8 cellular contexts compared by ENCODE assay signal in the genomic region with DNA sequence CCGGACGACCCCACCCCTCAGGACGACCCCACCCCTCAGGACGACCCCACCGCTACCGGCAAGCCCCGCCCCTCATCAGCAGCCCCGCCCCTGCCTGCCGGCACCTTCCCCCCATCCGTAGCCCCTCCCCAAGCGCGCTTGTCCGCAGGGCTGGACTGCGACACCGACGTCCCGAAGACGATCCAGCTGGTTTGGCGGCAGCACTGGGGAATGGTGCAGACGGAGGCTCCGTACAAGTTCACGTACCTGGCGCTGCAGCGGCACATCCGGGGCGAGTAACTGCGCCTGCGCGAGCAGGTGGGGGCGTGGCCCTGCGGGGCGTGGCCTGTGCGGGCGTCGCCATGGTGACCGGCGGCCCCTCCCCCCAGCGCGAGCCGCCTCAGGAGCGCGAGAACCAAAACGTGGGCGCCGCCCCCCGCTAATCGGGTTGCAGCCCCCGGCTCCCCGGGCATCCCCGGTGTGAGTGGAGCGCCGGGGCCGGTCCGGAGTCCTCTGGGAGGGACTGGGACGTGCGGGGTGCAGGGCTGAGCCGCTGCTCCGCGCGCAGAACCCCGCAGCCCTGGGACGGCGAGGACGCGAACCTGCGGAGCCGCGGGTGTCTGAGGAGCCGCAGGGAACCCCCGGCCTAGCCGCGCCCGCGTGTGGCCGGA. TPM values are rescaled to one million over a fixed set of nuclear protein-coding genes. Genes with fewer than 3 reads are reported as not detected.
A peak's percentile ranks its signal among the peaks of the same experiment; 100 is the strongest.
DNase-seq lines count a peak whose midpoint lies in the region; ATAC-seq and TF ChIP-seq lines count a peak whose summit lies in the region.

No MANE protein-coding gene starts in this region.

- no peak overlapping the region for H3K27ac ChIP-seq in DOHH2 (ENCODE audit: low read depth, low read length)

- intact Hi-C loops in left colon (cut with DNase I, micrococcal nuclease): loop anchor here (5.0 to 10.0 kb wide), 2 partner anchors 84 to 87 kb away; partner anchors contain the start of gene PERM1 (in 2 of the 2)

- no peaks in the 10 kb centered on the region for H3K9me3 ChIP-seq in DOHH2 (ENCODE audit: control insufficient read depth, insufficient read depth, low read length)

- no peak for TF ChIP-seq CTCF in DOHH2 (IDR thresholded peaks at IDR 0.05; ENCODE audit: low read depth, low read length, poor library complexity, severe bottlenecking)

- H3K27ac Mint-ChIP-seq in central memory CD8-positive, alpha-beta T cell (ENCODE audit: low read depth): no peak overlapping the region

- H3K9me3 Mint-ChIP-seq in central memory CD8-positive, alpha-beta T cell: no peaks in the 10 kb centered on the region

- H3K27me3 ChIP-seq in DOHH2 (ENCODE audit: control insufficient read depth, low read length) (peaks cover 17% of the 10 kb centered on the region), H7 (ENCODE audit: control insufficient read depth, insufficient read depth, low read length) (peaks cover 25% of the 10 kb centered on the region)

- H3K4me1 ChIP-seq in DOHH2 (ENCODE audit: control insufficient read depth, low read length): peaks cover 33% of the 10 kb centered on the region

- peak; percentile 47 for ATAC-seq in central memory CD8-positive, alpha-beta T cell (replicated peaks; ENCODE audit: extremely low read depth, poor library complexity, severe bottlenecking)
- ATAC-seq in left colon: peak; percentile 52

- H3K4me2 ChIP-seq in DOHH2 (ENCODE audit: low read length): peak overlapping the region; percentile 84

- peak overlapping the region; percentile 57 for H3K4me3 Mint-ChIP-seq in central memory CD8-positive, alpha-beta T cell

- no peaks in the 10 kb centered on the region for H3K79me2 ChIP-seq in DOHH2 (ENCODE audit: control insufficient read depth, low read length)

- no peaks in the 10 kb centered on the region for H3K27me3 Mint-ChIP-seq in central memory CD8-positive, alpha-beta T cell

- H4K20me1 ChIP-seq in DOHH2 (ENCODE audit: control insufficient read depth, insufficient read depth, low read depth, low read length): peaks cover 3% of the 10 kb centered on the region; the same call in 1 of the 2 replicates

- DNase-seq in H7 (peak; percentile 100), NCI-H2171 treated with DMSO at 0.1 percent for 48 hours (lab: John Stamatoyannopoulos, UW) (peak; percentile 87), left colon (peak; percentile 84 to 92), NCI-H2107 treated with DMSO at 0.1 percent for 48 hours (lab: John Stamatoyannopoulos, UW; ENCODE audit: unreplicated experiment) (no peak)
- DNase-seq in activated CD4-positive, CD25-positive, alpha-beta regulatory T cell treated with anti-CD3 and anti-CD28 coated beads, Interleukin-2, amount 50 U/mL, for 72 hours: peak; percentile 96
- peak; percentile 86 to 94 for DNase-seq in central memory CD8-positive, alpha-beta T cell (ENCODE audit: low spot score in 2 of 2)
- peak; percentile 90 for DNase-seq in stimulated activated CD4-positive, alpha-beta T cell treated with anti-CD3 and anti-CD28 coated beads, Interleukin-2, amount 100 ng/mL, for 24 hours

- H3F3A ChIP-seq in DOHH2 (ENCODE audit: control insufficient read depth, insufficient read depth): no peaks in the 10 kb centered on the region

- no peaks in the 10 kb centered on the region for H3K9me2 ChIP-seq in DOHH2 (replicated peaks; ENCODE audit: control insufficient read depth, low read length)

- no peaks in the 10 kb centered on the region for H3K36me3 ChIP-seq in DOHH2 (ENCODE audit: control insufficient read depth, low read length)
- H3K36me3 ChIP-seq in H7 (replicated peaks; ENCODE audit: control insufficient read depth, insufficient read depth, low read length): no peaks in the 10 kb centered on the region

- peaks cover 4% of the 10 kb centered on the region for H3K4me1 Mint-ChIP-seq in central memory CD8-positive, alpha-beta T cell

- peaks cover 6% of the 10 kb centered on the region for H3K36me3 Mint-ChIP-seq in central memory CD8-positive, alpha-beta T cell (ENCODE audit: insufficient read depth)

- H3K4me3 ChIP-seq in DOHH2 (ENCODE audit: low read length) (peak overlapping the region; percentile 90), H7 (ENCODE audit: insufficient read depth, low read depth, low read length) (peak overlapping the region; percentile 80)

RNA-seq across cellular contexts. Expression of gene RNF223, which starts 4.9 kb away (rescaled TPM):
- total RNA-seq in H7 (2014; rRNA removed; shearing (Covaris generic)): not detected in 2 replicates
- total RNA-seq in left colon: 1 to 10 TPM; 3.4 to 5.3 TPM

RNA-seq across cellular contexts. Expression of gene C1orf159, which starts 46.7 kb away (rescaled TPM):
- 29.3 and 32.0 TPM in 2 replicates for total RNA-seq in H7 (2014; rRNA removed; shearing (Covaris generic))
- 10 to 100 TPM; 17.6 to 28.6 TPM for total RNA-seq in left colon

RNA-seq across cellular contexts. Expression of gene AGRN, which starts 49.3 kb away (rescaled TPM):
- 126 and 130 TPM in 2 replicates for total RNA-seq in H7 (2014; rRNA removed; shearing (Covaris generic))
- 10 to 100 TPM; 54.0 to 59.5 TPM for total RNA-seq in left colon

RNA-seq across cellular contexts. Expression of gene ISG15, which starts 55.9 kb away (rescaled TPM):
- total RNA-seq in H7 (2014; rRNA removed; shearing (Covaris generic)): 110 and 124 TPM in 2 replicates
- total RNA-seq in left colon: 10 to 100 TPM; 31.2 to 37.9 TPM
